In the genomic region with DNA sequence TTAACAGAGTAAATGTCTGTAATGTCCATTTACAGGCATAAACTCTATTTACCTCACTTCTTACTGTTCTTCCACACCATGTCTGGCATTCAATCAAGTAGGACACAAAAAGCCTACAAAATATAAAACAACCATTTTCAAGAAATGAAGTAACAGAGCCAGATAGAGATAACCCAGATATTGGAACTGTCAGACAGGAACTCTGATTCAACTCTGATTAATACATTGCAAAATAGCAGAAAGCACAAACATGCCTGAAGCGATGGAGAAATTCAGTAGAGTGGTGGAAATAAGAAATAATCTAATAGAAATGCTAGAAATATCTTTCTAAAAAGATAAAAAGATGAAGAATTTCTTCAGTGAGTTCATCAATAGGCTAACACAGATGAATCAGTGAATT, we compare ENCODE assay signal across 22 cellular contexts.
"Had no signal": no experiment of that assay in that cellular context is flagged by ENCODE, and none has a peak within 500 bp of the region (broad histone marks: within the 10 kb centered on the region; RNA-seq: fewer than 3 reads in every experiment).

No MANE protein-coding gene starts in this region.

- H3K4me1 ChIP-seq: adrenal gland, right lobe of liver, transverse colon had no signal

- H3K4me1 Mint-ChIP-seq: naive thymus-derived CD4-positive, alpha-beta T cell; neural crest cell; stimulated activated naive B cell treated with anti-CD40 and anti-IgM and Interleukin-4, amounts not matched to agents 10 μg/mL and 1 μg/mL and 100 μg/mL, for 72 hours had no signal

- H3K4me3 ChIP-seq: adrenal gland, cardiac muscle cell, right lobe of liver, skin epidermis, transverse colon had no signal

- H3K4me3 Mint-ChIP-seq: activated naive CD8-positive, alpha-beta T cell; activated T-cell treated with anti-CD3 and anti-CD28 coated beads, Interleukin-2, amount 50 U/mL, for 4 hours; naive thymus-derived CD4-positive, alpha-beta T cell; neural crest cell; stimulated activated naive B cell treated with anti-CD40 and anti-IgM and Interleukin-4, amounts not matched to agents 10 μg/mL and 1 μg/mL and 100 μg/mL, for 72 hours had no signal

- H3K27ac Mint-ChIP-seq: activated naive CD8-positive, alpha-beta T cell; activated T-helper 2 cell treated with anti-CD3 and anti-CD28 coated beads, Interferon-gamma antibody, Interleukin-2, Interleukin-4, amounts not matched to agents 10 μg/mL and 5 μg/mL and 100 μg/mL, durations not matched to agents 14 hours and 24 hours and 36 hours; naive thymus-derived CD4-positive, alpha-beta T cell; stimulated activated naive B cell treated with anti-CD40 and anti-IgM and Interleukin-4, amounts not matched to agents 10 μg/mL and 1 μg/mL and 100 μg/mL, for 72 hours had no signal

- H3K36me3 Mint-ChIP-seq: activated naive CD8-positive, alpha-beta T cell; naive thymus-derived CD4-positive, alpha-beta T cell; stimulated activated naive B cell treated with anti-CD40 and anti-IgM and Interleukin-4, amounts not matched to agents 10 μg/mL and 1 μg/mL and 100 μg/mL, for 72 hours had no signal

- DNase-seq: activated CD4-positive, alpha-beta T cell treated with anti-CD3 and anti-CD28 coated beads, Interleukin-2, amount 50 U/mL, for 4 hours; activated CD8-positive, alpha-beta memory T cell treated with anti-CD3 and anti-CD28 coated beads, Interleukin-2, amount 50 U/mL, for 48 hours; activated naive CD4-positive, alpha-beta T cell; activated T-cell treated with anti-CD3 and anti-CD28 coated beads, Interleukin-2, amount 50 U/mL, for 4 hours; erythroblast; hypothalamus; islet precursor cell; left colon; naive thymus-derived CD4-positive, alpha-beta T cell; occipital lobe; posterior cingulate gyrus; right lobe of liver; stimulated activated CD4-positive, alpha-beta T cell treated with anti-CD3 and anti-CD28 coated beads, Interleukin-2, amount 100 ng/mL, for 24 hours; stimulated activated naive B cell treated with anti-CD40 and anti-IgM and Interleukin-4, amounts not matched to agents 10 μg/mL and 1 μg/mL and 100 μg/mL, for 72 hours; T-helper 1 cell; transverse colon had no signal

- H3K9me3 Mint-ChIP-seq: neural crest cell; stimulated activated naive B cell treated with anti-CD40 and anti-IgM and Interleukin-4, amounts not matched to agents 10 μg/mL and 1 μg/mL and 100 μg/mL, for 72 hours had no signal

- H3K27ac ChIP-seq: adrenal gland, cardiac muscle cell, right lobe of liver, skin epidermis, transverse colon had no signal

- ATAC-seq: activated T-cell treated with anti-CD3 and anti-CD28 coated beads, Interleukin-2, amount 50 U/mL, for 4 hours; left colon; naive thymus-derived CD4-positive, alpha-beta T cell; stimulated activated naive B cell treated with anti-CD40 and anti-IgM and Interleukin-4, amounts not matched to agents 10 μg/mL and 1 μg/mL and 100 μg/mL, for 72 hours had no signal

- H3K9me3 ChIP-seq: adrenal gland, right lobe of liver, transverse colon had no signal

- H3K27me3 Mint-ChIP-seq: activated naive CD8-positive, alpha-beta T cell; naive thymus-derived CD4-positive, alpha-beta T cell; stimulated activated naive B cell treated with anti-CD40 and anti-IgM and Interleukin-4, amounts not matched to agents 10 μg/mL and 1 μg/mL and 100 μg/mL, for 72 hours had no signal

- H3K36me3 ChIP-seq: adrenal gland, cardiac muscle cell, right lobe of liver, transverse colon had no signal

- H3K27me3 ChIP-seq: adrenal gland, cardiac muscle cell, right lobe of liver, transverse colon had no signal
